Comparison of ENCODE assay signal across 10 cellular contexts in genomic region chr1:113392541-113392940, GRCh38. TPM values are rescaled to one million over a fixed set of nuclear protein-coding genes. Genes with fewer than 3 reads are reported as not detected.
DNase-seq lines count a peak whose midpoint lies in the region; ATAC-seq, FAIRE-seq and TF ChIP-seq lines count a peak whose summit lies in the region.
"Had no signal": no experiment of that assay in that cellular context is flagged by ENCODE, and none has a peak within 500 bp of the region (broad histone marks: within the 10 kb centered on the region; RNA-seq: fewer than 3 reads in every experiment).

No MANE protein-coding gene starts in this region.

- peaks cover 25% of the 10 kb centered on the region for H3K4me1 ChIP-seq in CD4-positive, CD25-positive, alpha-beta regulatory T cell (ENCODE audit: control insufficient read depth, insufficient read depth, low read length, poor library complexity, severe bottlenecking)
- H3K4me1 ChIP-seq in OCI-LY7 (ENCODE audit: insufficient read depth, low read length, poor library complexity, severe bottlenecking) (peaks cover 18% of the 10 kb centered on the region), esophagus squamous epithelium (peaks cover 11 to 71% (median 19%) of the 10 kb centered on the region in 3 donors), pancreas (peaks cover 11 to 40% (median 20%) of the 10 kb centered on the region in 3 donors)

- no TSS peak for BruUV-seq in OCI-LY7 (replicated peaks; lab: Mats Ljungman, UMichigan)

- H3K4me2 ChIP-seq in OCI-LY7 (ENCODE audit: low read length): peak overlapping the region; percentile 88; the same call in 1 of the 2 replicates

- ATAC-seq in CD4-positive, CD25-positive, alpha-beta regulatory T cell (ENCODE audit: low read depth in 2 of 2): no peak
- ATAC-seq in pancreas: no peak
- no peak for ATAC-seq in HG03095 (IDR thresholded peaks at IDR 0.05; ENCODE audit: unreplicated experiment)
- ATAC-seq in HG02973 (IDR thresholded peaks at IDR 0.05; ENCODE audit: unreplicated experiment): no peak

- H2AFZ ChIP-seq in OCI-LY7 (ENCODE audit: low read length): no peak overlapping the region

- WGBS in esophagus squamous epithelium, 2 donors: 33 to 45% methylated on average over 2 of the region's 2 CpGs
- 11 to 20% methylated on average over 2 of the region's 2 CpGs for WGBS in pancreas, 2 donors

- no peaks in the 10 kb centered on the region for H3K9me3 ChIP-seq in CD4-positive, CD25-positive, alpha-beta regulatory T cell (ENCODE audit: control insufficient read depth in 2 of 2, low read length in 2 of 2)
- H3K9me3 ChIP-seq in OCI-LY7 (ENCODE audit: low read length) (no peaks in the 10 kb centered on the region), esophagus squamous epithelium (no peaks in the 10 kb centered on the region), pancreas (no peaks in the 10 kb centered on the region)
- H3K9me3 ChIP-seq: ovary had no signal

- H3K9me3 Mint-ChIP-seq in CD4-positive, CD25-positive, alpha-beta regulatory T cell: peaks cover 0 to 4% (median 0%) of the 10 kb centered on the region in 7 donors

- peaks cover 27% of the 10 kb centered on the region for H3K27me3 ChIP-seq in CD4-positive, CD25-positive, alpha-beta regulatory T cell (ENCODE audit: control insufficient read depth, insufficient read depth, low read length)
- H3K27me3 ChIP-seq in esophagus squamous epithelium (no peaks in the 10 kb centered on the region), pancreas (no peaks in the 10 kb centered on the region)
- H3K27me3 ChIP-seq: ovary had no signal

- intact Hi-C loops in OCI-LY7 (cut with micrococcal nuclease; ENCODE audit: unreplicated experiment) (loop anchor here (10.0 kb wide), 1 partner anchor 248 kb away; no protein-coding TSS in a partner anchor), esophagus squamous epithelium (cut with DNase I) (no loop called here), pancreas (cut with DNase I) (loop anchor here in 1 of 3 donors (5.0 kb wide), 1 partner anchor 295 kb away; no protein-coding TSS in a partner anchor)

- CTCF ChIA-PET in OCI-LY7 (lab: Charles Lee; ENCODE audit: unreplicated experiment): no interaction called here

- TF ChIP-seq POLR2A in esophagus squamous epithelium (IDR thresholded peaks at IDR 0.05): no peak

- peaks cover 8% of the 10 kb centered on the region; the same call in 1 of the 2 replicates for H4K20me1 ChIP-seq in OCI-LY7 (ENCODE audit: insufficient read depth, low read length)

- no peak overlapping the region for H3K27ac Mint-ChIP-seq in CD4-positive, CD25-positive, alpha-beta regulatory T cell

- H3K36me3 Mint-ChIP-seq in CD4-positive, CD25-positive, alpha-beta regulatory T cell: no peaks in the 10 kb centered on the region

- H3K4me3 Mint-ChIP-seq in CD4-positive, CD25-positive, alpha-beta regulatory T cell: peak overlapping the region in 2 of 4 donors; percentile 86 to 97

- no peaks in the 10 kb centered on the region for H3K79me2 ChIP-seq in OCI-LY7 (ENCODE audit: insufficient read depth, low read depth, low read length)

- no peak for DNase-seq in CD4-positive, CD25-positive, alpha-beta regulatory T cell
- DNase-seq in OCI-LY7 (ENCODE audit: low spot score): no peak
- no peak for DNase-seq in esophagus squamous epithelium (lab: John Stamatoyannopoulos, UW)
- DNase-seq in pancreas: no peak
- DNase-seq in iPS-NIHi11 (ENCODE audit: low spot score): no peak
- DNase-seq in HTR-8/SVneo (ENCODE audit: insufficient read length, low spot score): no peak
- DNase-seq: ovary, T1000 had no signal

- peak overlapping the region; percentile 13 for H3K4me3 ChIP-seq in CD4-positive, CD25-positive, alpha-beta regulatory T cell (ENCODE audit: low read depth, low read length)
- no peak overlapping the region for H3K4me3 ChIP-seq in OCI-LY7 (ENCODE audit: low read depth, low read length, poor library complexity, severe bottlenecking)
- H3K4me3 ChIP-seq in esophagus squamous epithelium: peak overlapping the region in 3 of 4 donors; percentile 74 to 96 (median 91)
- peak overlapping the region in 3 of 4 donors; percentile 2 to 92 (median 89) for H3K4me3 ChIP-seq in pancreas

- no peak for FAIRE-seq in pancreas (lab: Jason Lieb, UNC)
- no peak for FAIRE-seq in HTR-8/SVneo (lab: Jason Lieb, UNC)

- H3K36me3 ChIP-seq in CD4-positive, CD25-positive, alpha-beta regulatory T cell (ENCODE audit: control insufficient read depth, insufficient read depth, low read length): no peaks in the 10 kb centered on the region
- H3K36me3 ChIP-seq in OCI-LY7 (ENCODE audit: insufficient read depth, low read length) (no peaks in the 10 kb centered on the region), esophagus squamous epithelium (no peaks in the 10 kb centered on the region), pancreas (no peaks in the 10 kb centered on the region)
- H3K36me3 ChIP-seq: ovary had no signal

- peaks cover 14 to 24% (median 20%) of the 10 kb centered on the region in 4 donors for H3K4me1 Mint-ChIP-seq in CD4-positive, CD25-positive, alpha-beta regulatory T cell

- no peaks in the 10 kb centered on the region for H3K9me2 ChIP-seq in OCI-LY7 (ENCODE audit: insufficient read depth, low read length)

- POLR2A ChIA-PET in OCI-LY7 (lab: Charles Lee): interaction anchor here (1.1 to 2.0 kb wide), 2 partner anchors 10 to 390 kb away, joined by 3 to 12 read pairs; no protein-coding TSS in a partner anchor

- H3K27me3 Mint-ChIP-seq in CD4-positive, CD25-positive, alpha-beta regulatory T cell: peaks cover 61% of the 10 kb centered on the region

- TF ChIP-seq CTCF in OCI-LY7 (conservative IDR thresholded peaks at IDR 0.05; ENCODE audit: low read length): no peak
- TF ChIP-seq CTCF in esophagus squamous epithelium (IDR thresholded peaks at IDR 0.05): no peak
- no peak for TF ChIP-seq CTCF in pancreas (IDR thresholded peaks at IDR 0.05)

- no peak overlapping the region for H3K27ac ChIP-seq in CD4-positive, CD25-positive, alpha-beta regulatory T cell (ENCODE audit: insufficient read depth, low read length, poor library complexity, severe bottlenecking)
- H3K27ac ChIP-seq in OCI-LY7 (ENCODE audit: low read depth, low read length, poor library complexity, severe bottlenecking) (no peak overlapping the region), esophagus squamous epithelium (peak overlapping the region in 2 of 4 donors; percentile 94), pancreas (peak overlapping the region in 2 of 4 donors; percentile 94 to 97)
- H3K27ac ChIP-seq: ovary had no signal

RNA-seq across cellular contexts. Expression of gene MAGI3, which starts 2.2 kb away (rescaled TPM):
- 4.9 TPM for total RNA-seq in CD4-positive, CD25-positive, alpha-beta regulatory T cell
- 1 to 10 TPM; 1.4 to 2.9 (median 2.1) TPM for polyA plus RNA-seq in CD4-positive, CD25-positive, alpha-beta regulatory T cell
- total RNA-seq in OCI-LY7 (2014; rRNA removed; shearing (Covaris generic)): 2.9 and 4.7 TPM in 2 replicates
- total RNA-seq in OCI-LY7 (2022) (7.8 and 8.5 TPM in 2 replicates), esophagus squamous epithelium (10 to 100 TPM; 14.4 to 28.2 (median 24.4) TPM), pancreas (10 to 100 TPM; 11.5 to 24.2 (median 16.4) TPM)
- 1 to 10 TPM; 4.6 to 7.3 TPM for polyA plus RNA-seq in pancreas
